ENCODE assay signal across 33 cellular contexts in genomic region chr9:82499337-82499736, GRCh38.
"Had no signal": no experiment of that assay in that cellular context is flagged by ENCODE, and none has a peak within 500 bp of the region (broad histone marks: within the 10 kb centered on the region; RNA-seq: fewer than 3 reads in every experiment).

No MANE protein-coding gene starts in this region.

- DNase-seq: activated CD4-positive, alpha-beta memory T cell treated with anti-CD3 and anti-CD28 coated beads, Interleukin-2, amount 10 ng/mL, durations not matched to agents 7 days and 5 days; activated CD4-positive, alpha-beta T cell treated with anti-CD3 and anti-CD28 coated beads for 1 hour; activated CD4-positive, alpha-beta T cell treated with anti-CD3 and anti-CD28 coated beads for 48 hours; activated CD4-positive, CD25-positive, alpha-beta regulatory T cell; activated CD8-positive, alpha-beta memory T cell treated with anti-CD3 and anti-CD28 coated beads for 24 hours; activated CD8-positive, alpha-beta memory T cell treated with anti-CD3 and anti-CD28 coated beads, Interleukin-2, amount 10 ng/mL, durations not matched to agents 7 days and 5 days; activated CD8-positive, alpha-beta memory T cell treated with anti-CD3 and anti-CD28 coated beads, Interleukin-2, amount 50 U/mL, for 48 hours; activated effector memory CD4-positive, alpha-beta T cell treated with Interleukin-2 at 50 U/mL for 16 hours; activated naive CD4-positive, alpha-beta T cell treated with anti-CD3 and anti-CD28 coated beads, Interleukin-2, amount 10 ng/mL, durations not matched to agents 7 days and 5 days; activated naive CD8-positive, alpha-beta T cell treated with anti-CD3 and anti-CD28 coated beads, Interleukin-2, amount 50 U/mL, for 24 hours; activated T-cell treated with anti-CD3 and anti-CD28 coated beads, Interleukin-2, amount 50 U/mL, for 48 hours; anterior cingulate cortex; central memory CD4-positive, alpha-beta T cell; Karpas-422; NCI-H1105; NCI-H1417 treated with DMSO at 0.1 percent for 48 hours; NCI-H187 treated with DMSO at 0.1 percent for 48 hours; NCI-H2081; NCI-H2171 treated with DMSO at 0.1 percent for 48 hours; NCI-H2227 treated with DMSO at 0.1 percent for 48 hours; NCI-H446; NCI-H510A treated with DMSO at 0.1 percent for 48 hours; NCI-H526 treated with DMSO at 0.1 percent for 48 hours; NCI-H774; SW 1271; T-helper 1 cell; T-helper 2 cell; T-helper 9 cell had no signal

- H3K27me3 Mint-ChIP-seq: activated CD4-positive, alpha-beta memory T cell treated with anti-CD3 and anti-CD28 coated beads, Interleukin-2, amount 10 ng/mL, durations not matched to agents 7 days and 5 days; activated CD8-positive, alpha-beta memory T cell treated with anti-CD3 and anti-CD28 coated beads, Interleukin-2, amount 10 ng/mL, durations not matched to agents 7 days and 5 days; activated naive CD4-positive, alpha-beta T cell treated with anti-CD3 and anti-CD28 coated beads, Interleukin-2, amount 10 ng/mL, durations not matched to agents 7 days and 5 days; activated naive CD8-positive, alpha-beta T cell; activated naive CD8-positive, alpha-beta T cell treated with anti-CD3 and anti-CD28 coated beads, Interleukin-2, amount 50 U/mL, for 24 hours had no signal

- H3K27ac ChIP-seq: VCaP had no signal

- ATAC-seq: activated CD8-positive, alpha-beta memory T cell treated with anti-CD3 and anti-CD28 coated beads, Interleukin-2, amount 10 ng/mL, durations not matched to agents 7 days and 5 days; activated naive CD8-positive, alpha-beta T cell treated with anti-CD3 and anti-CD28 coated beads, Interleukin-2, amount 50 U/mL, for 24 hours; K562; Panc1 had no signal

- H3K4me3 Mint-ChIP-seq: activated CD4-positive, alpha-beta memory T cell treated with anti-CD3 and anti-CD28 coated beads, Interleukin-2, amount 10 ng/mL, durations not matched to agents 7 days and 5 days; activated CD8-positive, alpha-beta memory T cell treated with anti-CD3 and anti-CD28 coated beads, Interleukin-2, amount 10 ng/mL, durations not matched to agents 7 days and 5 days; activated naive CD4-positive, alpha-beta T cell treated with anti-CD3 and anti-CD28 coated beads, Interleukin-2, amount 10 ng/mL, durations not matched to agents 7 days and 5 days; activated naive CD8-positive, alpha-beta T cell; activated naive CD8-positive, alpha-beta T cell treated with anti-CD3 and anti-CD28 coated beads, Interleukin-2, amount 50 U/mL, for 24 hours; brain had no signal

- H3K4me3 ChIP-seq: K562 had no signal

- H3K4me1 Mint-ChIP-seq: activated CD4-positive, alpha-beta memory T cell treated with anti-CD3 and anti-CD28 coated beads, Interleukin-2, amount 10 ng/mL, durations not matched to agents 7 days and 5 days; activated CD8-positive, alpha-beta memory T cell treated with anti-CD3 and anti-CD28 coated beads, Interleukin-2, amount 10 ng/mL, durations not matched to agents 7 days and 5 days; activated naive CD4-positive, alpha-beta T cell treated with anti-CD3 and anti-CD28 coated beads, Interleukin-2, amount 10 ng/mL, durations not matched to agents 7 days and 5 days; activated naive CD8-positive, alpha-beta T cell treated with anti-CD3 and anti-CD28 coated beads, Interleukin-2, amount 50 U/mL, for 24 hours; brain had no signal

- H3K36me3 Mint-ChIP-seq: activated CD8-positive, alpha-beta memory T cell treated with anti-CD3 and anti-CD28 coated beads, Interleukin-2, amount 10 ng/mL, durations not matched to agents 7 days and 5 days; activated naive CD4-positive, alpha-beta T cell treated with anti-CD3 and anti-CD28 coated beads, Interleukin-2, amount 10 ng/mL, durations not matched to agents 7 days and 5 days; activated naive CD8-positive, alpha-beta T cell had no signal

- H3K27ac Mint-ChIP-seq: activated CD4-positive, alpha-beta memory T cell treated with anti-CD3 and anti-CD28 coated beads, Interleukin-2, amount 10 ng/mL, durations not matched to agents 7 days and 5 days; activated CD8-positive, alpha-beta memory T cell treated with anti-CD3 and anti-CD28 coated beads, Interleukin-2, amount 10 ng/mL, durations not matched to agents 7 days and 5 days; activated naive CD4-positive, alpha-beta T cell treated with anti-CD3 and anti-CD28 coated beads, Interleukin-2, amount 10 ng/mL, durations not matched to agents 7 days and 5 days; activated naive CD8-positive, alpha-beta T cell; activated naive CD8-positive, alpha-beta T cell treated with anti-CD3 and anti-CD28 coated beads, Interleukin-2, amount 50 U/mL, for 24 hours; brain had no signal
